Comparison of ENCODE assay signal across 1 cellular context in genomic region chr12:25783566-25783965, GRCh38.
TF ChIP-seq lines count a peak whose summit lies in the region.

No MANE protein-coding gene starts in this region.

TF ChIP-seq in HepG2, 621 proteins besides CTCF, POLR2A, EP300 and RAD21 (continued from another document and continues in another):
- TF ChIP-seq ARNTL (CRISPR knock-in tag; IDR thresholded peaks at IDR 0.05) (0 out of 2 replicates have a peak, but pooled peaks have one; percentile 32), ZNF644 (CRISPR knock-in tag; IDR thresholded peaks at IDR 0.05; ENCODE audit: low read depth) (0 out of 2 replicates have a peak, but pooled peaks have one; percentile 29), CEBPB (IDR thresholded peaks at IDR 0.05; ENCODE audit: borderline replicate concordance, low read depth, low read length) (peak; percentile 54; the same call in 1 of the 2 replicates), HCFC1 (IDR thresholded peaks at IDR 0.05; ENCODE audit: low read depth, low read length) (no peak), HNF4G (IDR thresholded peaks at IDR 0.05; ENCODE audit: borderline replicate concordance, low read depth, low read length) (peak; percentile 14; the same call in 1 of the 2 replicates), HNF4G (CRISPR knock-in tag; IDR thresholded peaks at IDR 0.05; ENCODE audit: borderline replicate concordance, low read depth) (no peak), NFRKB (IDR thresholded peaks at IDR 0.05) (no peak), ZFY (CRISPR knock-in tag; IDR thresholded peaks at IDR 0.05) (no peak), FOXO1 (CRISPR knock-in tag; IDR thresholded peaks at IDR 0.05) (no peak), KMT2A (CRISPR knock-in tag; IDR thresholded peaks at IDR 0.05) (no peak), GRHL1 (CRISPR knock-in tag; conservative IDR thresholded peaks at IDR 0.05) (no peak), ZMYM4 (CRISPR knock-in tag; IDR thresholded peaks at IDR 0.05) (peak; percentile 42; the same call in 1 of the 2 replicates), ZSCAN30 (CRISPR knock-in tag; IDR thresholded peaks at IDR 0.05) (no peak), HNF4A (CRISPR knock-in tag; IDR thresholded peaks at IDR 0.05) (peak; percentile 88), ZNF570 (CRISPR knock-in tag; IDR thresholded peaks at IDR 0.05; ENCODE audit: borderline replicate concordance) (no peak), ZNF761 (CRISPR knock-in tag; conservative IDR thresholded peaks at IDR 0.05) (no peak), NPAS2 (CRISPR knock-in tag; IDR thresholded peaks at IDR 0.05; ENCODE audit: borderline replicate concordance) (no peak), FOXK1 (CRISPR knock-in tag; IDR thresholded peaks at IDR 0.05; ENCODE audit: borderline replicate concordance, low read depth) (no peak), CEBPG (CRISPR knock-in tag; IDR thresholded peaks at IDR 0.05) (peak; percentile 45; the same call in 1 of the 2 replicates), FOXA3 (CRISPR knock-in tag; IDR thresholded peaks at IDR 0.05) (no peak), HINFP (CRISPR knock-in tag; IDR thresholded peaks at IDR 0.05; ENCODE audit: low read depth) (no peak), ZNF784 (CRISPR knock-in tag; IDR thresholded peaks at IDR 0.05; ENCODE audit: borderline replicate concordance) (no peak), SNAI1 (CRISPR knock-in tag; IDR thresholded peaks at IDR 0.05; ENCODE audit: borderline replicate concordance) (no peak), ZNF713 (CRISPR knock-in tag; IDR thresholded peaks at IDR 0.05) (no peak), PATZ1 (CRISPR knock-in tag; IDR thresholded peaks at IDR 0.05) (no peak)
- TF ChIP-seq, protein P1, sequence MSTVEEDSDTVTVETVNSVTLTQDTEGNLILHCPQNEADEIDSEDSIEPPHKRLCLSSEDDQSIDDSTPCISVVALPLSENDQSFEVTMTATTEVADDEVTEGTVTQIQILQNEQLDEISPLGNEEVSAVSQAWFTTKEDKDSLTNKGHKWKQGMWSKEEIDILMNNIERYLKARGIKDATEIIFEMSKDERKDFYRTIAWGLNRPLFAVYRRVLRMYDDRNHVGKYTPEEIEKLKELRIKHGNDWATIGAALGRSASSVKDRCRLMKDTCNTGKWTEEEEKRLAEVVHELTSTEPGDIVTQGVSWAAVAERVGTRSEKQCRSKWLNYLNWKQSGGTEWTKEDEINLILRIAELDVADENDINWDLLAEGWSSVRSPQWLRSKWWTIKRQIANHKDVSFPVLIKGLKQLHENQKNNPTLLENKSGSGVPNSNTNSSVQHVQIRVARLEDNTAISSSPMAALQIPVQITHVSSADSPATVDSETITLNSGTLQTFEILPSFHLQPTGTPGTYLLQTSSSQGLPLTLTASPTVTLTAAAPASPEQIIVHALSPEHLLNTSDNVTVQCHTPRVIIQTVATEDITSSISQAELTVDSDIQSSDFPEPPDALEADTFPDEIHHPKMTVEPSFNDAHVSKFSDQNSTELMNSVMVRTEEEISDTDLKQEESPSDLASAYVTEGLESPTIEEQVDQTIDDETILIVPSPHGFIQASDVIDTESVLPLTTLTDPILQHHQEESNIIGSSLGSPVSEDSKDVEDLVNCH (CRISPR knock-in tag; IDR thresholded peaks at IDR 0.05): no peak
- TF ChIP-seq, protein P2, sequence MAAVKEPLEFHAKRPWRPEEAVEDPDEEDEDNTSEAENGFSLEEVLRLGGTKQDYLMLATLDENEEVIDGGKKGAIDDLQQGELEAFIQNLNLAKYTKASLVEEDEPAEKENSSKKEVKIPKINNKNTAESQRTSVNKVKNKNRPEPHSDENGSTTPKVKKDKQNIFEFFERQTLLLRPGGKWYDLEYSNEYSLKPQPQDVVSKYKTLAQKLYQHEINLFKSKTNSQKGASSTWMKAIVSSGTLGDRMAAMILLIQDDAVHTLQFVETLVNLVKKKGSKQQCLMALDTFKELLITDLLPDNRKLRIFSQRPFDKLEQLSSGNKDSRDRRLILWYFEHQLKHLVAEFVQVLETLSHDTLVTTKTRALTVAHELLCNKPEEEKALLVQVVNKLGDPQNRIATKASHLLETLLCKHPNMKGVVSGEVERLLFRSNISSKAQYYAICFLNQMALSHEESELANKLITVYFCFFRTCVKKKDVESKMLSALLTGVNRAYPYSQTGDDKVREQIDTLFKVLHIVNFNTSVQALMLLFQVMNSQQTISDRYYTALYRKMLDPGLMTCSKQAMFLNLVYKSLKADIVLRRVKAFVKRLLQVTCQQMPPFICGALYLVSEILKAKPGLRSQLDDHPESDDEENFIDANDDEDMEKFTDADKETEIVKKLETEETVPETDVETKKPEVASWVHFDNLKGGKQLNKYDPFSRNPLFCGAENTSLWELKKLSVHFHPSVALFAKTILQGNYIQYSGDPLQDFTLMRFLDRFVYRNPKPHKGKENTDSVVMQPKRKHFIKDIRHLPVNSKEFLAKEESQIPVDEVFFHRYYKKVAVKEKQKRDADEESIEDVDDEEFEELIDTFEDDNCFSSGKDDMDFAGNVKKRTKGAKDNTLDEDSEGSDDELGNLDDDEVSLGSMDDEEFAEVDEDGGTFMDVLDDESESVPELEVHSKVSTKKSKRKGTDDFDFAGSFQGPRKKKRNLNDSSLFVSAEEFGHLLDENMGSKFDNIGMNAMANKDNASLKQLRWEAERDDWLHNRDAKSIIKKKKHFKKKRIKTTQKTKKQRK (IDR thresholded peaks at IDR 0.05; ENCODE audit: low read length): no peak
- TF ChIP-seq, protein P3, sequence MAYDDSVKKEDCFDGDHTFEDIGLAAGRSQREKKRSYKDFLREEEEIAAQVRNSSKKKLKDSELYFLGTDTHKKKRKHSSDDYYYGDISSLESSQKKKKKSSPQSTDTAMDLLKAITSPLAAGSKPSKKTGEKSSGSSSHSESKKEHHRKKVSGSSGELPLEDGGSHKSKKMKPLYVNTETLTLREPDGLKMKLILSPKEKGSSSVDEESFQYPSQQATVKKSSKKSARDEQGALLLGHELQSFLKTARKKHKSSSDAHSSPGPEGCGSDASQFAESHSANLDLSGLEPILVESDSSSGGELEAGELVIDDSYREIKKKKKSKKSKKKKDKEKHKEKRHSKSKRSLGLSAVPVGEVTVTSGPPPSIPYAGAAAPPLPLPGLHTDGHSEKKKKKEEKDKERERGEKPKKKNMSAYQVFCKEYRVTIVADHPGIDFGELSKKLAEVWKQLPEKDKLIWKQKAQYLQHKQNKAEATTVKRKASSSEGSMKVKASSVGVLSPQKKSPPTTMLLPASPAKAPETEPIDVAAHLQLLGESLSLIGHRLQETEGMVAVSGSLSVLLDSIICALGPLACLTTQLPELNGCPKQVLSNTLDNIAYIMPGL (CRISPR knock-in tag; IDR thresholded peaks at IDR 0.05; ENCODE audit: borderline replicate concordance in 1 of 2, low read depth in 1 of 2): no peak
- TF ChIP-seq, protein P4, sequence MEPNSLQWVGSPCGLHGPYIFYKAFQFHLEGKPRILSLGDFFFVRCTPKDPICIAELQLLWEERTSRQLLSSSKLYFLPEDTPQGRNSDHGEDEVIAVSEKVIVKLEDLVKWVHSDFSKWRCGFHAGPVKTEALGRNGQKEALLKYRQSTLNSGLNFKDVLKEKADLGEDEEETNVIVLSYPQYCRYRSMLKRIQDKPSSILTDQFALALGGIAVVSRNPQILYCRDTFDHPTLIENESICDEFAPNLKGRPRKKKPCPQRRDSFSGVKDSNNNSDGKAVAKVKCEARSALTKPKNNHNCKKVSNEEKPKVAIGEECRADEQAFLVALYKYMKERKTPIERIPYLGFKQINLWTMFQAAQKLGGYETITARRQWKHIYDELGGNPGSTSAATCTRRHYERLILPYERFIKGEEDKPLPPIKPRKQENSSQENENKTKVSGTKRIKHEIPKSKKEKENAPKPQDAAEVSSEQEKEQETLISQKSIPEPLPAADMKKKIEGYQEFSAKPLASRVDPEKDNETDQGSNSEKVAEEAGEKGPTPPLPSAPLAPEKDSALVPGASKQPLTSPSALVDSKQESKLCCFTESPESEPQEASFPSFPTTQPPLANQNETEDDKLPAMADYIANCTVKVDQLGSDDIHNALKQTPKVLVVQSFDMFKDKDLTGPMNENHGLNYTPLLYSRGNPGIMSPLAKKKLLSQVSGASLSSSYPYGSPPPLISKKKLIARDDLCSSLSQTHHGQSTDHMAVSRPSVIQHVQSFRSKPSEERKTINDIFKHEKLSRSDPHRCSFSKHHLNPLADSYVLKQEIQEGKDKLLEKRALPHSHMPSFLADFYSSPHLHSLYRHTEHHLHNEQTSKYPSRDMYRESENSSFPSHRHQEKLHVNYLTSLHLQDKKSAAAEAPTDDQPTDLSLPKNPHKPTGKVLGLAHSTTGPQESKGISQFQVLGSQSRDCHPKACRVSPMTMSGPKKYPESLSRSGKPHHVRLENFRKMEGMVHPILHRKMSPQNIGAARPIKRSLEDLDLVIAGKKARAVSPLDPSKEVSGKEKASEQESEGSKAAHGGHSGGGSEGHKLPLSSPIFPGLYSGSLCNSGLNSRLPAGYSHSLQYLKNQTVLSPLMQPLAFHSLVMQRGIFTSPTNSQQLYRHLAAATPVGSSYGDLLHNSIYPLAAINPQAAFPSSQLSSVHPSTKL (CRISPR knock-in tag; IDR thresholded peaks at IDR 0.05): peak; percentile 61
- TF ChIP-seq, protein P5, sequence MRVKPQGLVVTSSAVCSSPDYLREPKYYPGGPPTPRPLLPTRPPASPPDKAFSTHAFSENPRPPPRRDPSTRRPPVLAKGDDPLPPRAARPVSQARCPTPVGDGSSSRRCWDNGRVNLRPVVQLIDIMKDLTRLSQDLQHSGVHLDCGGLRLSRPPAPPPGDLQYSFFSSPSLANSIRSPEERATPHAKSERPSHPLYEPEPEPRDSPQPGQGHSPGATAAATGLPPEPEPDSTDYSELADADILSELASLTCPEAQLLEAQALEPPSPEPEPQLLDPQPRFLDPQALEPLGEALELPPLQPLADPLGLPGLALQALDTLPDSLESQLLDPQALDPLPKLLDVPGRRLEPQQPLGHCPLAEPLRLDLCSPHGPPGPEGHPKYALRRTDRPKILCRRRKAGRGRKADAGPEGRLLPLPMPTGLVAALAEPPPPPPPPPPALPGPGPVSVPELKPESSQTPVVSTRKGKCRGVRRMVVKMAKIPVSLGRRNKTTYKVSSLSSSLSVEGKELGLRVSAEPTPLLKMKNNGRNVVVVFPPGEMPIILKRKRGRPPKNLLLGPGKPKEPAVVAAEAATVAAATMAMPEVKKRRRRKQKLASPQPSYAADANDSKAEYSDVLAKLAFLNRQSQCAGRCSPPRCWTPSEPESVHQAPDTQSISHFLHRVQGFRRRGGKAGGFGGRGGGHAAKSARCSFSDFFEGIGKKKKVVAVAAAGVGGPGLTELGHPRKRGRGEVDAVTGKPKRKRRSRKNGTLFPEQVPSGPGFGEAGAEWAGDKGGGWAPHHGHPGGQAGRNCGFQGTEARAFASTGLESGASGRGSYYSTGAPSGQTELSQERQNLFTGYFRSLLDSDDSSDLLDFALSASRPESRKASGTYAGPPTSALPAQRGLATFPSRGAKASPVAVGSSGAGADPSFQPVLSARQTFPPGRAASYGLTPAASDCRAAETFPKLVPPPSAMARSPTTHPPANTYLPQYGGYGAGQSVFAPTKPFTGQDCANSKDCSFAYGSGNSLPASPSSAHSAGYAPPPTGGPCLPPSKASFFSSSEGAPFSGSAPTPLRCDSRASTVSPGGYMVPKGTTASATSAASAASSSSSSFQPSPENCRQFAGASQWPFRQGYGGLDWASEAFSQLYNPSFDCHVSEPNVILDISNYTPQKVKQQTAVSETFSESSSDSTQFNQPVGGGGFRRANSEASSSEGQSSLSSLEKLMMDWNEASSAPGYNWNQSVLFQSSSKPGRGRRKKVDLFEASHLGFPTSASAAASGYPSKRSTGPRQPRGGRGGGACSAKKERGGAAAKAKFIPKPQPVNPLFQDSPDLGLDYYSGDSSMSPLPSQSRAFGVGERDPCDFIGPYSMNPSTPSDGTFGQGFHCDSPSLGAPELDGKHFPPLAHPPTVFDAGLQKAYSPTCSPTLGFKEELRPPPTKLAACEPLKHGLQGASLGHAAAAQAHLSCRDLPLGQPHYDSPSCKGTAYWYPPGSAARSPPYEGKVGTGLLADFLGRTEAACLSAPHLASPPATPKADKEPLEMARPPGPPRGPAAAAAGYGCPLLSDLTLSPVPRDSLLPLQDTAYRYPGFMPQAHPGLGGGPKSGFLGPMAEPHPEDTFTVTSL (CRISPR knock-in tag; IDR thresholded peaks at IDR 0.05; ENCODE audit: borderline replicate concordance): no peak
